13 cellular contexts compared by ENCODE assay signal in genomic region chr10:102651455-102652169, GRCh38. TPM values are rescaled to one million over a fixed set of nuclear protein-coding genes. Genes with fewer than 3 reads are reported as not detected.
DNase-seq lines count a peak whose midpoint lies in the region; ATAC-seq and TF ChIP-seq lines count a peak whose summit lies in the region.
"Had no signal": no experiment of that assay in that cellular context is flagged by ENCODE, and none has a peak within 500 bp of the region (broad histone marks: within the 10 kb centered on the region; RNA-seq: fewer than 3 reads in every experiment).

No MANE protein-coding gene starts in this region.

- H3K27me3 ChIP-seq in ascending aorta (no peaks in the 10 kb centered on the region), upper lobe of right lung (no peaks in the 10 kb centered on the region)
- H3K27me3 ChIP-seq: foreskin keratinocyte had no signal

- peak overlapping the region in 1 of 2 donors; percentile 10 for H3K4me3 ChIP-seq in ascending aorta
- H3K4me3 ChIP-seq in upper lobe of right lung = no peak overlapping the region

- no peaks in the 10 kb centered on the region for H3K9me3 Mint-ChIP-seq in activated naive CD4-positive, alpha-beta T cell treated with anti-CD3 and anti-CD28 coated beads, Interleukin-2, amount 50 U/mL, for 24 hours
- no peaks in the 10 kb centered on the region for H3K9me3 Mint-ChIP-seq in memory B cell

- H3K27ac Mint-ChIP-seq in activated naive CD4-positive, alpha-beta T cell treated with anti-CD3 and anti-CD28 coated beads, Interleukin-2, amount 50 U/mL, for 24 hours = peak overlapping the region; percentile 51
- H3K27ac Mint-ChIP-seq in memory B cell = peak overlapping the region; percentile 93

- H3K36me3 ChIP-seq in ascending aorta (peaks cover 42 to 58% of the 10 kb centered on the region in 2 donors), upper lobe of right lung (peaks cover 45% of the 10 kb centered on the region)

- no peak for ATAC-seq in memory B cell (ENCODE audit: low read depth)
- ATAC-seq in upper lobe of right lung = no peak
- no peak for ATAC-seq in GM18517 (IDR thresholded peaks at IDR 0.05; ENCODE audit: unreplicated experiment)
- no peak for ATAC-seq in HG03196 (IDR thresholded peaks at IDR 0.05; ENCODE audit: unreplicated experiment)
- ATAC-seq in GM19455 (IDR thresholded peaks at IDR 0.05; ENCODE audit: unreplicated experiment) = no peak
- ATAC-seq: foreskin keratinocyte had no signal

- no peak for DNase-seq in activated naive CD4-positive, alpha-beta T cell treated with Interleukin-2 at 50 U/mL for 16 hours
- DNase-seq in ascending aorta (ENCODE audit: low spot score in 2 of 2) (no peak), memory B cell (ENCODE audit: low spot score in 2 of 2) (no peak), upper lobe of right lung (no peak)
- DNase-seq: activated gamma-delta T cell treated with Interleukin-2 at 50 U/mL for 16 hours, foreskin keratinocyte, NCI-H1092, SIG-M5 had no signal

- TF ChIP-seq CTCF in ascending aorta (IDR thresholded peaks at IDR 0.05) = no peak
- TF ChIP-seq CTCF in upper lobe of right lung (IDR thresholded peaks at IDR 0.05) = no peak

- intact Hi-C loops in ascending aorta (cut with DNase I) = no loop called here
- intact Hi-C loops in upper lobe of right lung (cut with DNase I) = no loop called here

- no peaks in the 10 kb centered on the region for H3K27me3 Mint-ChIP-seq in activated naive CD4-positive, alpha-beta T cell treated with anti-CD3 and anti-CD28 coated beads, Interleukin-2, amount 50 U/mL, for 24 hours
- H3K27me3 Mint-ChIP-seq in memory B cell = no peaks in the 10 kb centered on the region
- H3K27me3 Mint-ChIP-seq: progenitor cell of endocrine pancreas had no signal

- H3K4me3 Mint-ChIP-seq in activated naive CD4-positive, alpha-beta T cell treated with anti-CD3 and anti-CD28 coated beads, Interleukin-2, amount 50 U/mL, for 24 hours = peak overlapping the region; percentile 52
- H3K4me3 Mint-ChIP-seq in memory B cell = peak overlapping the region; percentile 74

- H3K27ac ChIP-seq in ascending aorta = peak overlapping the region; percentile 42 to 63
- peak overlapping the region; percentile 77 for H3K27ac ChIP-seq in upper lobe of right lung
- H3K27ac ChIP-seq: foreskin keratinocyte had no signal

- peaks cover 73% of the 10 kb centered on the region for H3K4me1 Mint-ChIP-seq in activated naive CD4-positive, alpha-beta T cell treated with anti-CD3 and anti-CD28 coated beads, Interleukin-2, amount 50 U/mL, for 24 hours
- peaks cover 58% of the 10 kb centered on the region for H3K4me1 Mint-ChIP-seq in memory B cell

- H3K9me3 ChIP-seq in ascending aorta (no peaks in the 10 kb centered on the region), upper lobe of right lung (no peaks in the 10 kb centered on the region)

- H3K4me1 ChIP-seq in ascending aorta (peaks cover 32 to 56% of the 10 kb centered on the region in 2 donors), upper lobe of right lung (peaks cover 89% of the 10 kb centered on the region)

- no peaks in the 10 kb centered on the region for H3K36me3 Mint-ChIP-seq in activated naive CD4-positive, alpha-beta T cell treated with anti-CD3 and anti-CD28 coated beads, Interleukin-2, amount 50 U/mL, for 24 hours
- H3K36me3 Mint-ChIP-seq in memory B cell = peaks cover 26% of the 10 kb centered on the region

RNA-seq across cellular contexts. Expression of gene TRIM8, which starts 7.3 kb away (rescaled TPM):
- total RNA-seq in ascending aorta (216 TPM), upper lobe of right lung (146 TPM)
